ENCODE assay signal across 19 cellular contexts in genomic region chr5:111514087-111514486, GRCh38. TPM values are rescaled to one million over a fixed set of nuclear protein-coding genes. Genes with fewer than 3 reads are reported as not detected.
DNase-seq lines count a peak whose midpoint lies in the region; ATAC-seq, FAIRE-seq and TF ChIP-seq lines count a peak whose summit lies in the region.
"Had no signal": no experiment of that assay in that cellular context is flagged by ENCODE, and none has a peak within 500 bp of the region (broad histone marks: within the 10 kb centered on the region; RNA-seq: fewer than 3 reads in every experiment).

No MANE protein-coding gene starts in this region.

- H3K27ac Mint-ChIP-seq in naive B cell = no peak overlapping the region

- peaks cover 32% of the 10 kb centered on the region for H3K79me2 ChIP-seq in GM23248 (ENCODE audit: insufficient read depth)
- H3K79me2 ChIP-seq in GM12878 (ENCODE audit: control insufficient read depth, insufficient read depth, low read length) = peaks cover 35% of the 10 kb centered on the region

- TF ChIP-seq POLR2A in GM12878 (IDR thresholded peaks at IDR 0.05; ENCODE audit: low read depth, low read length) = no peak

- no peak for FAIRE-seq in GM12878 (lab: Jason Lieb, UNC)

- intact Hi-C loops in GM12878 (cut with micrococcal nuclease; ENCODE audit: unreplicated experiment) = loop anchor here (5.0 to 10.0 kb wide), 3 partner anchors 287 to 1011 kb away; no protein-coding TSS in a partner anchor

- no peak overlapping the region for H3K27ac ChIP-seq in BLaER1
- H3K27ac ChIP-seq in GM23248 = no peak overlapping the region
- H3K27ac ChIP-seq in GM12878 (ENCODE audit: control insufficient read depth, insufficient read depth) = peak overlapping the region; percentile 97
- H3K27ac ChIP-seq: KMS-11 had no signal

- no peak overlapping the region for H3K9ac ChIP-seq in BLaER1
- H3K9ac ChIP-seq in GM23248 = no peak overlapping the region
- no peak overlapping the region for H3K9ac ChIP-seq in GM12878 (ENCODE audit: control insufficient read depth, insufficient read depth, low read length)
- H3K9ac ChIP-seq: KMS-11 had no signal

- POLR2A ChIA-PET in GM12878 (lab: Charles Lee) = interaction anchor here (0.7 to 1.1 kb wide), 5 partner anchors 10 to 648 kb away, joined by 3 read pairs; no protein-coding TSS in a partner anchor

- peak overlapping the region in 5 of 8 donors; percentile 6 to 99 (median 16) for H3K4me3 Mint-ChIP-seq in naive B cell
- H3K4me3 Mint-ChIP-seq: stimulated activated memory B cell treated with anti-CD40 and anti-IgM and Interleukin-4, amounts not matched to agents 10 μg/mL and 1 μg/mL and 100 μg/mL, for 72 hours had no signal

- H3K4me1 ChIP-seq in BLaER1 (peaks cover 40% of the 10 kb centered on the region), GM23248 (ENCODE audit: insufficient read depth) (peaks cover 12% of the 10 kb centered on the region; the same call in 1 of the 2 replicates), GM12878 (ENCODE audit: control insufficient read depth, insufficient read depth, low read length) (peaks cover 13% of the 10 kb centered on the region)

- no peaks in the 10 kb centered on the region for H3K36me3 Mint-ChIP-seq in naive B cell
- H3K36me3 Mint-ChIP-seq: stimulated activated memory B cell treated with anti-CD40 and anti-IgM and Interleukin-4, amounts not matched to agents 10 μg/mL and 1 μg/mL and 100 μg/mL, for 72 hours had no signal

- H3K36me3 ChIP-seq in BLaER1 (no peaks in the 10 kb centered on the region), GM23248 (ENCODE audit: low read depth) (no peaks in the 10 kb centered on the region), GM12878 (ENCODE audit: control insufficient read depth in 2 of 2, insufficient read depth in 2 of 2, low read length in 1 of 2) (no peaks in the 10 kb centered on the region)

- H3K9me3 Mint-ChIP-seq in naive B cell = no peaks in the 10 kb centered on the region
- H3K9me3 Mint-ChIP-seq: stimulated activated memory B cell treated with anti-CD40 and anti-IgM and Interleukin-4, amounts not matched to agents 10 μg/mL and 1 μg/mL and 100 μg/mL, for 72 hours had no signal

- CTCF ChIA-PET in GM12878 (lab: Yijun Ruan, JAX) = interaction anchor here (3.6 kb wide), 1 partner anchor 17 kb away, joined by 16 read pairs; no protein-coding TSS in a partner anchor

- in situ Hi-C loops in GM23248 (cut with MboI) = no loop called here
- in situ Hi-C loops in GM12878 (cut with MboI) = loop anchor here (25.0 kb wide), 2 partner anchors 777 to 1448 kb away; partner anchors contain the start of genes SLC25A46 and TMEM232

- H3K9me3 ChIP-seq in BLaER1 (no peaks in the 10 kb centered on the region), GM23248 (ENCODE audit: low read depth) (no peaks in the 10 kb centered on the region), GM12878 (replicated peaks; ENCODE audit: control insufficient read depth, insufficient read depth, low read length) (no peaks in the 10 kb centered on the region; the same call in 2 of the 3 replicates)

- 73 to 81% methylated on average over 3 of the region's 3 CpGs for WGBS in GM23248 (ENCODE audit: low coverage in 1 of 2, low lambda C conversion rate in 2 of 2, missing lambda C conversion rate in 2 of 2), 2 experiments
- WGBS in GM12878 (ENCODE audit: insufficient coverage, insufficient replicate concordance, low lambda C conversion rate, missing lambda C conversion rate) = 97% methylated on average over 3 of the region's 3 CpGs

- H3K27me3 Mint-ChIP-seq in naive B cell = no peaks in the 10 kb centered on the region
- H3K27me3 Mint-ChIP-seq: CD4-positive, alpha-beta memory T cell; stimulated activated memory B cell treated with anti-CD40 and anti-IgM and Interleukin-4, amounts not matched to agents 10 μg/mL and 1 μg/mL and 100 μg/mL, for 72 hours had no signal

- H3F3A ChIP-seq in GM23248 (ENCODE audit: insufficient read depth) = peaks cover 15% of the 10 kb centered on the region; the same call in 1 of the 2 replicates

- H2AFZ ChIP-seq in GM23248 (peak overlapping the region; percentile 82), GM12878 (ENCODE audit: control insufficient read depth, low read depth, low read length) (no peak overlapping the region)

- H3K27me3 ChIP-seq in BLaER1 (no peaks in the 10 kb centered on the region), GM23248 (replicated peaks; ENCODE audit: insufficient read depth) (no peaks in the 10 kb centered on the region), GM12878 (replicated peaks in 1 of 2; ENCODE audit: control insufficient read depth in 2 of 2, insufficient read depth in 2 of 2, low read length in 1 of 2) (no peaks in the 10 kb centered on the region)
- H3K27me3 ChIP-seq: brain microvascular endothelial cell had no signal

- H3K4me3 ChIP-seq in BLaER1 (no peak overlapping the region), GM23248 (no peak overlapping the region), GM12878 (no peak overlapping the region)

- H4K20me1 ChIP-seq in BLaER1 (no peaks in the 10 kb centered on the region), GM23248 (ENCODE audit: insufficient read depth) (no peaks in the 10 kb centered on the region), GM12878 (ENCODE audit: control insufficient read depth, insufficient read depth) (no peaks in the 10 kb centered on the region)

- SMC1A ChIA-PET in GM12878 (lab: Charles Lee; ENCODE audit: uncharacterized antibody, unreplicated experiment) = interaction anchor here (0.6 to 7.5 kb wide), 8 partner anchors 10 to 289 kb away, joined by 3 to 49 read pairs (median 3); partner anchors contain the start of gene CAMK4

- peaks cover 5 to 40% (median 37%) of the 10 kb centered on the region in 3 donors for H3K4me1 Mint-ChIP-seq in naive B cell

- ATAC-seq in GM12878 (no peak), naive B cell (ENCODE audit: low read depth in 2 of 2) (no peak), GM18907 (IDR thresholded peaks at IDR 0.05; ENCODE audit: unreplicated experiment) (no peak), HG03159 (IDR thresholded peaks at IDR 0.05; ENCODE audit: unreplicated experiment) (no peak)
- ATAC-seq: sciatic nerve; stimulated activated memory B cell treated with anti-CD40 and anti-IgM and Interleukin-4, amounts not matched to agents 10 μg/mL and 1 μg/mL and 100 μg/mL, for 72 hours had no signal

- no peak for TF ChIP-seq RAD21 in GM12878 (IDR thresholded peaks at IDR 0.05; ENCODE audit: insufficient read depth, low read depth, low read length)

- no peaks in the 10 kb centered on the region for H3K9me2 ChIP-seq in GM23248 (ENCODE audit: insufficient read depth)

- TF ChIP-seq EP300 in GM12878 (IDR thresholded peaks at IDR 0.05; ENCODE audit: borderline replicate concordance in 1 of 2, control insufficient read depth in 1 of 2, low read depth in 2 of 2, low read length in 2 of 2) = no peak

- DNase-seq in GM23248 = no peak
- no peak for DNase-seq in GM12878 (ENCODE audit: low read depth, low spot score)
- DNase-seq in naive B cell = no peak
- DNase-seq in LoVo (ENCODE audit: low spot score) = no peak
- DNase-seq in NCI-H2081 treated with DMSO at 0.1 percent for 48 hours (lab: John Stamatoyannopoulos, UW) = no peak
- DNase-seq: activated CD4-positive, alpha-beta T cell treated with anti-CD3 and anti-CD28 coated beads for 1 hour; activated effector memory CD4-positive, alpha-beta T cell treated with Interleukin-2 at 50 U/mL for 16 hours; brain microvascular endothelial cell; CD4-positive, alpha-beta memory T cell; head of caudate nucleus; NCI-H146; NCI-H524; stimulated activated CD4-positive, alpha-beta T cell treated with anti-CD3 and anti-CD28 coated beads, Interleukin-4, amount 100 ng/mL, for 4 hours had no signal

- RAD21 ChIA-PET in GM12878 (lab: Charles Lee; ENCODE audit: unreplicated experiment) = interaction anchor here (0.6 to 4.1 kb wide), 5 partner anchors 17 to 628 kb away, joined by 3 to 21 read pairs (median 3); partner anchors contain the start of gene NREP

- BruUV-seq in GM12878 (replicated peaks; lab: Mats Ljungman, UMichigan) = no TSS peak

- TF ChIP-seq CTCF in GM12878 (IDR thresholded peaks at IDR 0.05 in 2 of 3, conservative IDR thresholded peaks at IDR 0.05 in 1 of 3; ENCODE audit: control insufficient read depth in 2 of 3, extremely low read depth in 1 of 3, insufficient read depth in 1 of 3, low read depth in 3 of 3, low read length in 3 of 3) = no peak

- H3K4me2 ChIP-seq in BLaER1 (peak overlapping the region; percentile 91; the same call in 1 of the 2 replicates), GM23248 (ENCODE audit: unreplicated experiment) (no peak overlapping the region), GM12878 (ENCODE audit: control insufficient read depth, insufficient read depth) (no peak overlapping the region)

TF ChIP-seq in GM12878, 131 proteins besides CTCF, POLR2A, EP300 and RAD21 (continues in another document):
- TF ChIP-seq LARP7 (IDR thresholded peaks at IDR 0.05) (no peak), ATF7 (IDR thresholded peaks at IDR 0.05; ENCODE audit: low read depth) (peak; percentile 39; the same call in 1 of the 2 replicates), FOXK2 (IDR thresholded peaks at IDR 0.05) (no peak), HDAC6 (IDR thresholded peaks at IDR 0.05; ENCODE audit: unreplicated experiment) (no peak), SREBF1 (IDR thresholded peaks at IDR 0.05; ENCODE audit: low read length) (no peak), MEF2B (IDR thresholded peaks at IDR 0.05; ENCODE audit: partially characterized antibody, poor library complexity, severe bottlenecking) (peak; percentile 44)

RNA-seq across cellular contexts. Expression of gene STARD4, which starts 1.8 kb away (rescaled TPM):
- 40.1 and 45.3 TPM in 2 replicates for total RNA-seq in GM23248 (2014; rRNA removed; shearing (Covaris generic))
- polyA plus RNA-seq in GM23248 (2016; fragmentation: Nextera tagmentation; extraction: Ambion mirVana) = 21.1 and 24.4 TPM in 2 replicates
- 354 and 365 TPM in 2 replicates for total RNA-seq in GM12878 (2013; cell fraction: nucleolus; rRNA removed)
- total RNA-seq in GM12878 (2014; rRNA removed) = 73.9 and 99.0 TPM in 2 replicates
- total RNA-seq in GM12878 (2014; rRNA removed; fragmentation: Illumina TruSeq; extraction: Trizol) = 90.3 and 91.8 TPM in 2 replicates
- total RNA-seq in GM12878 (2021) = 67.8 and 75.7 TPM in 2 replicates
- polyA plus RNA-seq in GM12878 (2011; ENCODE audit: low read depth) = 34.0 TPM
- polyA plus RNA-seq in GM12878 (2011; rRNA removed) = 190 and 286 TPM in 2 replicates
- 71.7 and 82.6 TPM in 2 replicates for polyA plus RNA-seq in GM12878 (2011; cell fraction: cytosol; rRNA removed)
- polyA plus RNA-seq in GM12878 (2011; cell fraction: nucleus; rRNA removed) = 150 and 156 TPM in 2 replicates
- polyA plus RNA-seq in GM12878 (2012) = 45.6 and 78.3 TPM in 2 replicates
- 70.4 and 93.1 TPM in 2 replicates for polyA plus RNA-seq in GM12878 (2014; fragmentation: Illumina TruSeq; extraction: Trizol)
- 10 to 100 TPM; 41.9 to 53.3 TPM for polyA plus RNA-seq in GM12878 (2014; fragmentation: Nextera tagmentation; extraction: Ambion mirVana)
- polyA plus RNA-seq in GM12878 (2014; rRNA removed) = 54.6 and 72.8 TPM in 2 replicates
- 10 to 100 TPM; 45.1 to 49.1 TPM for polyA plus RNA-seq in GM12878 (2016; fragmentation: Nextera tagmentation; extraction: Ambion mirVana)
- polyA minus RNA-seq in GM12878 (2011; rRNA and poly(A)+ RNA removed) = 102 and 122 TPM in 2 replicates
- polyA minus RNA-seq in GM12878 (2011; cell fraction: cytosol; rRNA and poly(A)+ RNA removed) = 40.1 and 45.1 TPM in 2 replicates
- polyA minus RNA-seq in GM12878 (2011; cell fraction: nucleus; rRNA and poly(A)+ RNA removed) = 81.0 and 92.8 TPM in 2 replicates
- polyA plus RNA-seq in naive B cell (ENCODE audit: low read depth in 6 of 6) = 10 to 100 TPM in 4 of 6 donors, 1 to 10 TPM in 2; 5.8 to 12.6 (median 10.6) TPM
